ENCODE assay signal across 8 cellular contexts in genomic region chr1:1908506-1908791, GRCh38. TPM values are rescaled to one million over a fixed set of nuclear protein-coding genes. Genes with fewer than 3 reads are reported as not detected.
DNase-seq lines count a peak whose midpoint lies in the region; ATAC-seq lines count a peak whose summit lies in the region.

No MANE protein-coding gene starts in this region.

- peak; percentile 9 for ATAC-seq in HG02885 (IDR thresholded peaks at IDR 0.05; ENCODE audit: poor library complexity, unreplicated experiment)

- peak overlapping the region in 5 of 7 donors; percentile 52 to 88 (median 64) for H3K4me3 Mint-ChIP-seq in CD8-positive, alpha-beta memory T cell
- H3K4me3 Mint-ChIP-seq in activated T-helper 1 cell treated with anti-CD3 and anti-CD28 coated beads, Interleukin-12 subunit alpha, Interleukin-12 subunit beta, Interleukin-2, Interleukin-4 antibody, amounts not matched to agents 30 ng/mL and 10 ng/mL and 1 ng/mL, durations not matched to agents 14 hours and 24 hours and 36 hours = peak overlapping the region; percentile 66

- CTCF ChIA-PET in CD8-positive, alpha-beta memory T cell (lab: Charles Lee) = interaction anchor here (0.7 to 3.4 kb wide), 17 partner anchors 10 to 294 kb away, joined by 3 to 18 read pairs (median 3); partner anchors contain the start of genes CDK11A and TMEM52

- no peaks in the 10 kb centered on the region for H3K36me3 ChIP-seq in CD8-positive, alpha-beta memory T cell (ENCODE audit: insufficient read depth, low read length)

- H3K27me3 ChIP-seq in CD8-positive, alpha-beta memory T cell (ENCODE audit: insufficient read depth, low read length, poor library complexity, severe bottlenecking) = no peaks in the 10 kb centered on the region

- no peaks in the 10 kb centered on the region for H3K9me3 ChIP-seq in CD8-positive, alpha-beta memory T cell (ENCODE audit: low read length)

- no peaks in the 10 kb centered on the region for H3K9me3 Mint-ChIP-seq in CD8-positive, alpha-beta memory T cell
- H3K9me3 Mint-ChIP-seq in activated T-helper 1 cell treated with anti-CD3 and anti-CD28 coated beads, Interleukin-12 subunit alpha, Interleukin-12 subunit beta, Interleukin-2, Interleukin-4 antibody, amounts not matched to agents 30 ng/mL and 10 ng/mL and 1 ng/mL, durations not matched to agents 14 hours and 24 hours and 36 hours = no peaks in the 10 kb centered on the region

- peak overlapping the region; percentile 50 for H3K4me3 ChIP-seq in CD8-positive, alpha-beta memory T cell (ENCODE audit: low read length)

- H3K4me1 Mint-ChIP-seq in CD8-positive, alpha-beta memory T cell = peaks cover 14 to 20% (median 14%) of the 10 kb centered on the region in 3 donors
- H3K4me1 Mint-ChIP-seq in activated T-helper 1 cell treated with anti-CD3 and anti-CD28 coated beads, Interleukin-12 subunit alpha, Interleukin-12 subunit beta, Interleukin-2, Interleukin-4 antibody, amounts not matched to agents 30 ng/mL and 10 ng/mL and 1 ng/mL, durations not matched to agents 14 hours and 24 hours and 36 hours (ENCODE audit: low read depth) = peaks cover 16% of the 10 kb centered on the region

- peak overlapping the region in 1 of 8 donors; percentile 32 for H3K27ac Mint-ChIP-seq in CD8-positive, alpha-beta memory T cell
- no peak overlapping the region for H3K27ac Mint-ChIP-seq in activated T-helper 1 cell treated with anti-CD3 and anti-CD28 coated beads, Interleukin-12 subunit alpha, Interleukin-12 subunit beta, Interleukin-2, Interleukin-4 antibody, amounts not matched to agents 30 ng/mL and 10 ng/mL and 1 ng/mL, durations not matched to agents 14 hours and 24 hours and 36 hours

- POLR2A ChIA-PET in CD8-positive, alpha-beta memory T cell (lab: Charles Lee) = interaction anchor here (0.6 to 2.4 kb wide), 11 partner anchors 10 to 295 kb away, joined by 3 to 15 read pairs (median 4); partner anchors contain the start of genes CDK11A and MIB2

- H3K27me3 Mint-ChIP-seq in CD8-positive, alpha-beta memory T cell = peaks cover 0 to 4% of the 10 kb centered on the region in 2 donors
- H3K27me3 Mint-ChIP-seq in activated T-helper 1 cell treated with anti-CD3 and anti-CD28 coated beads, Interleukin-12 subunit alpha, Interleukin-12 subunit beta, Interleukin-2, Interleukin-4 antibody, amounts not matched to agents 30 ng/mL and 10 ng/mL and 1 ng/mL, durations not matched to agents 14 hours and 24 hours and 36 hours (ENCODE audit: insufficient read depth) = no peaks in the 10 kb centered on the region

- H3K27ac ChIP-seq in CD8-positive, alpha-beta memory T cell (ENCODE audit: low read depth, low read length) = peak overlapping the region; percentile 74
- H3K27ac ChIP-seq in substantia nigra (ENCODE audit: low read depth, low read length, poor library complexity, severe bottlenecking) = peak overlapping the region; percentile 66

- DNase-seq in CD8-positive, alpha-beta memory T cell = no peak
- peak; percentile 19 for DNase-seq in activated T-helper 1 cell treated with anti-CD3 and anti-CD28 coated beads, Interleukin-12 subunit alpha, Interleukin-12 subunit beta, Interleukin-2, Interleukin-4 antibody, amounts not matched to agents 30 ng/mL and 10 ng/mL and 1 ng/mL, durations not matched to agents 14 hours and 24 hours and 36 hours (ENCODE audit: low spot score)
- DNase-seq in iPS-NIHi11 (ENCODE audit: low spot score) (peak; percentile 38), substantia nigra (lab: John Stamatoyannopoulos, UW) (peak in 4 of 49 donors; percentile 46 to 83 (median 50)), ecto neural progenitor cell (ENCODE audit: low spot score) (no peak), NCI-H1694 treated with DMSO at 0.1 percent for 48 hours (lab: John Stamatoyannopoulos, UW) (no peak)
- no peak for DNase-seq in activated CD4-positive, CD25-positive, alpha-beta regulatory T cell treated with anti-CD3 and anti-CD28 coated beads, Interleukin-2, amount 50 U/mL, for 72 hours

- H3K4me1 ChIP-seq in CD8-positive, alpha-beta memory T cell (ENCODE audit: insufficient read depth, low read length) = peaks cover 11% of the 10 kb centered on the region

- no peaks in the 10 kb centered on the region for H3K36me3 Mint-ChIP-seq in CD8-positive, alpha-beta memory T cell
- H3K36me3 Mint-ChIP-seq in activated T-helper 1 cell treated with anti-CD3 and anti-CD28 coated beads, Interleukin-12 subunit alpha, Interleukin-12 subunit beta, Interleukin-2, Interleukin-4 antibody, amounts not matched to agents 30 ng/mL and 10 ng/mL and 1 ng/mL, durations not matched to agents 14 hours and 24 hours and 36 hours (ENCODE audit: low read depth) = no peaks in the 10 kb centered on the region

- intact Hi-C loops in activated T-helper 1 cell treated with anti-CD3 and anti-CD28 coated beads, Interleukin-12 subunit alpha, Interleukin-12 subunit beta, Interleukin-2, Interleukin-4 antibody, amounts not matched to agents 30 ng/mL and 10 ng/mL and 1 ng/mL, durations not matched to agents 14 hours and 24 hours and 36 hours (cut with micrococcal nuclease) = loop anchor here (2.0 to 5.0 kb wide), 2 partner anchors 81 to 296 kb away; no protein-coding TSS in a partner anchor

RNA-seq across cellular contexts. Expression of gene CALML6, which starts 6.6 kb away (rescaled TPM):
- under 1 TPM; 0.46 to 0.78 TPM for total RNA-seq in CD8-positive, alpha-beta memory T cell
- polyA plus RNA-seq in CD8-positive, alpha-beta memory T cell = not detected
- 0.36 and 0.51 TPM in 2 replicates for total RNA-seq in activated T-helper 1 cell treated with anti-CD3 and anti-CD28 coated beads, Interleukin-12 subunit alpha, Interleukin-12 subunit beta, Interleukin-2, Interleukin-4 antibody, amounts not matched to agents 30 ng/mL and 10 ng/mL and 1 ng/mL, durations not matched to agents 14 hours and 24 hours and 36 hours

RNA-seq across cellular contexts. Expression of gene TMEM52, which starts 10.6 kb away (rescaled TPM):
- total RNA-seq in CD8-positive, alpha-beta memory T cell = 1 to 10 TPM in 1 of 2 experiments, under 1 TPM in 1; 0.94 to 1.4 TPM
- polyA plus RNA-seq in CD8-positive, alpha-beta memory T cell = 0.32 TPM
- total RNA-seq in activated T-helper 1 cell treated with anti-CD3 and anti-CD28 coated beads, Interleukin-12 subunit alpha, Interleukin-12 subunit beta, Interleukin-2, Interleukin-4 antibody, amounts not matched to agents 30 ng/mL and 10 ng/mL and 1 ng/mL, durations not matched to agents 14 hours and 24 hours and 36 hours = 0.99 and 1.5 TPM in 2 replicates

RNA-seq across cellular contexts. Expression of gene GNB1, which starts 17.6 kb away (rescaled TPM):
- total RNA-seq in CD8-positive, alpha-beta memory T cell = 100 to 1,000 TPM; 436 to 470 TPM
- 114 TPM for polyA plus RNA-seq in CD8-positive, alpha-beta memory T cell
- 382 and 398 TPM in 2 replicates for total RNA-seq in activated T-helper 1 cell treated with anti-CD3 and anti-CD28 coated beads, Interleukin-12 subunit alpha, Interleukin-12 subunit beta, Interleukin-2, Interleukin-4 antibody, amounts not matched to agents 30 ng/mL and 10 ng/mL and 1 ng/mL, durations not matched to agents 14 hours and 24 hours and 36 hours

Comparison
In these comparisons a context has a peak if more than half of its experiments do, and no peak if none do; other contexts are left out.
1. DNase-seq: peak in activated T-helper 1 cell treated with anti-CD3 and anti-CD28 coated beads, Interleukin-12 subunit alpha, Interleukin-12 subunit beta, Interleukin-2, Interleukin-4 antibody, amounts not matched to agents 30 ng/mL and 10 ng/mL and 1 ng/mL, durations not matched to agents 14 hours and 24 hours and 36 hours (single experiment) and iPS-NIHi11 (single experiment); none in CD8-positive, alpha-beta memory T cell (0 of 5), ecto neural progenitor cell (single experiment), NCI-H1694 treated with DMSO at 0.1 percent for 48 hours (single experiment) and activated CD4-positive, CD25-positive, alpha-beta regulatory T cell treated with anti-CD3 and anti-CD28 coated beads, Interleukin-2, amount 50 U/mL, for 72 hours (single experiment).